ENCODE assay signal across 21 cellular contexts in the genomic region with DNA sequence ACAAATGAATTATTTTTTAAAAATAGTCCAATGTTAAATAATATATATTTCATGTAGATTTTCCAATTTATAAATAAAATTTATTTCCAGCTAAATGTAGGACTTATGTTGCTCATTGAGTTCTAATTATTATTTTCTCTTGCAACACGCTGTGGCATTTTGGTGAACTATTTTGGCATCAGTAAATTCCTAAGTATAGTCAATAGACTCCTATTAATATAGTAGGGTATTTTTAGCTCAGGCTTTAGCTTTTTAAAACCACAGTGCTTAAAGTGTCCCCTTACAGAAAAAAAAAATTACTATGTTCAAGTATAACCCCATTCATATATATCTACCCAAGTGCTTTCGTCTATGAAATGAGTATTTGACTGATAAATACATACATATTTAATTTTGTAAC.
"Had no signal": no experiment of that assay in that cellular context is flagged by ENCODE, and none has a peak within 500 bp of the region (broad histone marks: within the 10 kb centered on the region; RNA-seq: fewer than 3 reads in every experiment).

No MANE protein-coding gene starts in this region.

- H3K4me1 ChIP-seq: SJCRH30 had no signal

- DNase-seq: IMR-90, Karpas-422, KG1, MG63, NCI-H1092, NCI-H1105 treated with DMSO at 0.1 percent for 48 hours, NCI-H1417 treated with DMSO at 0.1 percent for 48 hours, NCI-H146, NCI-H1694 treated with DMSO at 0.1 percent for 48 hours, NCI-H1930, NCI-H2081, NCI-H2107, NCI-H2227 treated with DMSO at 0.1 percent for 48 hours, NCI-H524 treated with DMSO at 0.1 percent for 48 hours, NCI-H69, NCI-H774, RPMI8226, SHP77 treated with DMSO at 0.1 percent for 48 hours, SJCRH30 had no signal

- H3K9me3 ChIP-seq: MG63, SJCRH30 had no signal

- H3K4me3 ChIP-seq: MG63, SJCRH30 had no signal

- ATAC-seq: HepG2, SK-N-SH treated with all-trans-retinoic acid at 6 μM for 48 hours had no signal

- H3K36me3 ChIP-seq: MG63, SJCRH30 had no signal

- H3K27me3 ChIP-seq: MG63, SJCRH30 had no signal

- H3K27ac ChIP-seq: SJCRH30 had no signal
